ENCODE assay signal across 20 cellular contexts in genomic region chr13:81012031-81012430, GRCh38.
DNase-seq lines count a peak whose midpoint lies in the region; ATAC-seq and TF ChIP-seq lines count a peak whose summit lies in the region.
"Had no signal": no experiment of that assay in that cellular context is flagged by ENCODE, and none has a peak within 500 bp of the region (broad histone marks: within the 10 kb centered on the region; RNA-seq: fewer than 3 reads in every experiment).

No MANE protein-coding gene starts in this region.

- intact Hi-C loops in heart left ventricle (cut with DNase I), result loop anchor here in 2 of 10 donors (10.0 kb wide), 2 partner anchors 667 to 1337 kb away; partner anchors contain the start of gene SPRY2 (in 2 of the 2)

- ATAC-seq in GM18517 (IDR thresholded peaks at IDR 0.05; ENCODE audit: unreplicated experiment) (no peak), heart left ventricle (no peak), HG02610 (IDR thresholded peaks at IDR 0.05; ENCODE audit: unreplicated experiment) (no peak)
- ATAC-seq: Right ventricle myocardium inferior had no signal

- peaks cover 0 to 30% (median 6%) of the 10 kb centered on the region in 12 donors for H3K9me3 ChIP-seq in heart left ventricle
- H3K9me3 ChIP-seq: SJSA1 had no signal

- in situ Hi-C loops in SK-MEL-5 (cut with HindIII; ENCODE audit: low pct_unique_long_range_greater_than_20kb, low sequenced_read_pairs), result no loop called here

- H3K4me1 ChIP-seq in heart left ventricle, result peaks cover 0 to under 1% (median 0%) of the 10 kb centered on the region in 12 donors
- H3K4me1 ChIP-seq: BLaER1 treated with 17β-estradiol and CSF1 and Interleukin-3, amounts not matched to agents 10 nM and 100 nM; SJSA1 had no signal

- no peak overlapping the region for H3K27ac ChIP-seq in heart left ventricle
- H3K27ac ChIP-seq: 22Rv1; BLaER1 treated with 17β-estradiol and CSF1 and Interleukin-3, amounts not matched to agents 10 nM and 100 nM; SJSA1 had no signal

- H3K36me3 ChIP-seq in heart left ventricle, result no peaks in the 10 kb centered on the region
- H3K36me3 ChIP-seq: BLaER1 treated with 17β-estradiol and CSF1 and Interleukin-3, amounts not matched to agents 10 nM and 100 nM; SJSA1 had no signal

- H3K4me3 ChIP-seq in epithelial cell of esophagus (ENCODE audit: low read length) (no peak overlapping the region), heart left ventricle (no peak overlapping the region)
- H3K4me3 ChIP-seq: BLaER1 treated with 17β-estradiol and CSF1 and Interleukin-3, amounts not matched to agents 10 nM and 100 nM; SJSA1 had no signal

- no peak for TF ChIP-seq POLR2A in heart left ventricle (IDR thresholded peaks at IDR 0.05)

- TF ChIP-seq CTCF in epithelial cell of esophagus (IDR thresholded peaks at IDR 0.05; ENCODE audit: insufficient read depth, low read depth, low read length, missing control alignments), result peak; percentile 4
- no peak for TF ChIP-seq CTCF in heart left ventricle (IDR thresholded peaks at IDR 0.05)

- H3K27me3 ChIP-seq in heart left ventricle, result no peaks in the 10 kb centered on the region
- H3K27me3 ChIP-seq: BLaER1 treated with 17β-estradiol and CSF1 and Interleukin-3, amounts not matched to agents 10 nM and 100 nM; SJSA1 had no signal

- DNase-seq in NCI-H82 (lab: John Stamatoyannopoulos, UW), result peak; percentile 7
- no peak for DNase-seq in NCI-H82 treated with DMSO at 0.1 percent for 48 hours (lab: John Stamatoyannopoulos, UW; ENCODE audit: unreplicated experiment)
- peak; percentile 26 for DNase-seq in SK-MEL-5 (ENCODE audit: low read depth, low spot score)
- DNase-seq in epithelial cell of esophagus (ENCODE audit: low read depth), result no peak
- no peak for DNase-seq in heart left ventricle
- no peak for DNase-seq in ureter (ENCODE audit: low spot score)
- DNase-seq: ACHN, DMS53, GDM1, H7, Karpas-422, NCI-H1417 treated with DMSO at 0.1 percent for 48 hours, NCI-H187 treated with DMSO at 0.1 percent for 48 hours, NCI-H69 had no signal

- WGBS in heart left ventricle, 4 donors, result 87 to 94% (median 92%) methylated on average over 4 of the region's 4 CpGs

Comparison
In these comparisons a context has a peak if more than half of its experiments do, and no peak if none do; other contexts are left out.
1. DNase-seq: peak in NCI-H82 (single experiment) and SK-MEL-5 (single experiment); none in NCI-H82 treated with DMSO at 0.1 percent for 48 hours (single experiment), epithelial cell of esophagus (single experiment), heart left ventricle (0 of 5) and ureter (single experiment).